27 cellular contexts compared by ENCODE assay signal in the genomic region with DNA sequence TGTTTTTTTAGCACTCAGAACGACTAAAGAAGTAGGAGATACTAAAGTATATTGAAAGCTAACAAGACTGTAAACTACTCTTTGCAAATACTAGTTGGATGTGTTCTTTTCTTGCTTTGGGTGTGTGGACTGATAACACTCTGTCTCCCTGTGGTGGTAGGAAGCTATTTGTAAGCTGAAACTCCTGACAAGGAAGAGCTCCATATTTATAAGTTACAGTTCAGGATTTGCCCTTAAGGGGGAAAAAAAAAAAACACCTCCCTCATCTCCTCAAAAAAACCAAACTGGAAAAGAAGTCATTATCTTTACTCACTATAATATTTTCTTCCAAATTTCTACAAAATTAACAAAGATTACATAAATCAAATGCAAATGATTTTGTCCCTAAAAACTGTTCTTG.
DNase-seq lines count a peak whose midpoint lies in the region; ATAC-seq, FAIRE-seq and TF ChIP-seq lines count a peak whose summit lies in the region.
"Had no signal": no experiment of that assay in that cellular context is flagged by ENCODE, and none has a peak within 500 bp of the region (broad histone marks: within the 10 kb centered on the region; RNA-seq: fewer than 3 reads in every experiment).

No MANE protein-coding gene starts in this region.

- H3K36me3 ChIP-seq in osteoblast (ENCODE audit: insufficient read depth, low read length) (no peaks in the 10 kb centered on the region), pancreas (no peaks in the 10 kb centered on the region)
- H3K36me3 ChIP-seq in CD8-positive, alpha-beta T cell (ENCODE audit: insufficient read depth, low read length), result no peaks in the 10 kb centered on the region

- H3K4ac ChIP-seq in H9 (ENCODE audit: low read depth, low read length), result no peak overlapping the region

- WGBS in H9 (ENCODE audit: extremely low coverage, insufficient read length, low lambda C conversion rate), result no CpG with 5 or more reads among the region's 1 CpG
- WGBS in pancreas, 2 donors, result 46% methylated on average over 1 of the region's 1 CpG

- no peaks in the 10 kb centered on the region for H3K79me1 ChIP-seq in H9 (ENCODE audit: insufficient read depth, low read depth, low read length, poor library complexity, severe bottlenecking)

- no peak overlapping the region for H4K91ac ChIP-seq in H9 (ENCODE audit: insufficient read length, low read depth, low read length)

- CTCF ChIA-PET in WTC11 (lab: Charles Lee), result interaction anchor here (0.6 to 3.4 kb wide), 7 partner anchors 9 to 157 kb away, joined by 3 to 17 read pairs (median 3); no protein-coding TSS in a partner anchor
- CTCF ChIA-PET in CD8-positive, alpha-beta T cell (lab: Charles Lee), result no interaction called here

- no peak overlapping the region for H2BK5ac ChIP-seq in H9 (ENCODE audit: insufficient read length, low read length)

- POLR2A ChIA-PET in WTC11 (lab: Charles Lee), result no interaction called here
- POLR2A ChIA-PET in CD8-positive, alpha-beta T cell (lab: Charles Lee), result no interaction called here
- POLR2A ChIA-PET in naive thymus-derived CD8-positive, alpha-beta T cell (lab: Charles Lee), result no interaction called here

- H4K5ac ChIP-seq in H9 (ENCODE audit: insufficient read length, low read depth, low read length), result no peak overlapping the region

- H3K27me3 ChIP-seq in H9 (ENCODE audit: insufficient read depth, low read length) (no peaks in the 10 kb centered on the region), osteoblast (ENCODE audit: insufficient read depth, low read length) (no peaks in the 10 kb centered on the region), pancreas (no peaks in the 10 kb centered on the region)
- no peaks in the 10 kb centered on the region for H3K27me3 ChIP-seq in CD8-positive, alpha-beta T cell (ENCODE audit: insufficient read depth, low read length)
- H3K27me3 ChIP-seq: Peyer's patch had no signal

- peak overlapping the region; percentile 39 to 91 (median 51); a peak in 5 of 7 replicates for H3K27ac Mint-ChIP-seq in H9
- peak overlapping the region; percentile 76; the same call in 1 of the 2 replicates for H3K27ac Mint-ChIP-seq in WTC11
- no peak overlapping the region for H3K27ac Mint-ChIP-seq in stimulated activated naive CD8-positive, alpha-beta T cell treated with anti-CD3 and anti-CD28 coated beads, Interleukin-15, amount 100 ng/mL, for 72 hours
- H3K27ac Mint-ChIP-seq in CD8-positive, alpha-beta T cell, result no peak overlapping the region
- no peak overlapping the region for H3K27ac Mint-ChIP-seq in naive thymus-derived CD8-positive, alpha-beta T cell
- H3K27ac Mint-ChIP-seq: GM23338 had no signal

- no peak overlapping the region for H3K23ac ChIP-seq in H9 (ENCODE audit: insufficient read length, low read depth, low read length)

- H3K27me3 Mint-ChIP-seq in H9 (ENCODE audit: low read depth) (no peaks in the 10 kb centered on the region), WTC11 (ENCODE audit: low read depth) (no peaks in the 10 kb centered on the region)
- no peaks in the 10 kb centered on the region for H3K27me3 Mint-ChIP-seq in stimulated activated naive CD8-positive, alpha-beta T cell treated with anti-CD3 and anti-CD28 coated beads, Interleukin-15, amount 100 ng/mL, for 72 hours
- H3K27me3 Mint-ChIP-seq in CD8-positive, alpha-beta T cell (ENCODE audit: low read depth), result no peaks in the 10 kb centered on the region
- H3K27me3 Mint-ChIP-seq in naive thymus-derived CD8-positive, alpha-beta T cell, result no peaks in the 10 kb centered on the region
- H3K27me3 Mint-ChIP-seq: CD8-positive, alpha-beta memory T cell had no signal

- H4K20me1 ChIP-seq in H9 (ENCODE audit: control insufficient read depth, insufficient read depth, insufficient read length) (no peaks in the 10 kb centered on the region), osteoblast (ENCODE audit: insufficient read depth, low read length) (peaks cover 27% of the 10 kb centered on the region)

- no peak overlapping the region for H3K18ac ChIP-seq in H9 (ENCODE audit: insufficient read length, low read depth, low read length)

- H2BK15ac ChIP-seq in H9 (ENCODE audit: low read depth, low read length), result no peak overlapping the region

- no peak overlapping the region for H3T11ph ChIP-seq in H9 (ENCODE audit: low read length)

- intact Hi-C loops in pancreas (cut with DNase I), result no loop called here
- intact Hi-C loops in CD8-positive, alpha-beta T cell (cut with DNase I, micrococcal nuclease), result no loop called here

- H3K9me3 Mint-ChIP-seq in H9 (peaks cover 5 to 7% of the 10 kb centered on the region in 2 experiments; a peak in 4 of 5 replicates), WTC11 (peaks cover 8% of the 10 kb centered on the region)
- H3K9me3 Mint-ChIP-seq in stimulated activated naive CD8-positive, alpha-beta T cell treated with anti-CD3 and anti-CD28 coated beads, Interleukin-15, amount 100 ng/mL, for 72 hours, result no peaks in the 10 kb centered on the region
- H3K9me3 Mint-ChIP-seq in CD8-positive, alpha-beta T cell, result peaks cover 3% of the 10 kb centered on the region
- H3K9me3 Mint-ChIP-seq in naive thymus-derived CD8-positive, alpha-beta T cell, result peaks cover 0 to 3% (median 0%) of the 10 kb centered on the region in 9 donors

- H3K9me3 ChIP-seq in H9 (ENCODE audit: control insufficient read depth, low read depth, low read length) (no peaks in the 10 kb centered on the region), osteoblast (ENCODE audit: low read depth, low read length) (no peaks in the 10 kb centered on the region), pancreas (no peaks in the 10 kb centered on the region)
- no peaks in the 10 kb centered on the region for H3K9me3 ChIP-seq in CD8-positive, alpha-beta T cell (ENCODE audit: low read length)
- H3K9me3 ChIP-seq: Peyer's patch had no signal

- H3K79me2 ChIP-seq in H9 (ENCODE audit: insufficient read depth, low read length), result no peaks in the 10 kb centered on the region
- peaks cover 4% of the 10 kb centered on the region for H3K79me2 ChIP-seq in osteoblast (ENCODE audit: insufficient read depth, low read length)

- no peak overlapping the region for H3K27ac ChIP-seq in H9 (ENCODE audit: insufficient read length, low read depth, low read length)
- H3K27ac ChIP-seq in osteoblast (ENCODE audit: low read depth, low read length), result no peak overlapping the region
- no peak overlapping the region for H3K27ac ChIP-seq in pancreas
- no peak overlapping the region for H3K27ac ChIP-seq in CD8-positive, alpha-beta T cell (ENCODE audit: low read depth, low read length)
- H3K27ac ChIP-seq: KMS-11, Peyer's patch had no signal

- peaks cover 10 to 13% of the 10 kb centered on the region in 2 experiments for H3K4me1 Mint-ChIP-seq in H9
- H3K4me1 Mint-ChIP-seq in WTC11, result peaks cover 23% of the 10 kb centered on the region
- H3K4me1 Mint-ChIP-seq in stimulated activated naive CD8-positive, alpha-beta T cell treated with anti-CD3 and anti-CD28 coated beads, Interleukin-15, amount 100 ng/mL, for 72 hours, result no peaks in the 10 kb centered on the region
- H3K4me1 Mint-ChIP-seq in CD8-positive, alpha-beta T cell (ENCODE audit: low read depth), result peaks cover 5% of the 10 kb centered on the region
- H3K4me1 Mint-ChIP-seq in naive thymus-derived CD8-positive, alpha-beta T cell, result peaks cover 3 to 10% (median 8%) of the 10 kb centered on the region in 4 donors

- no peak overlapping the region for H2BK120ac ChIP-seq in H9 (ENCODE audit: low read depth, low read length, poor library complexity, severe bottlenecking)

- H4K8ac ChIP-seq in H9 (replicated peaks; ENCODE audit: insufficient read length, low read depth, low read length), result no peak overlapping the region

- no peak for FAIRE-seq in pancreas (lab: Jason Lieb, UNC)
- FAIRE-seq: GM18507 had no signal

- H2AFZ ChIP-seq in H9 (ENCODE audit: low read length) (no peak overlapping the region), osteoblast (ENCODE audit: low read length) (no peak overlapping the region)
- H2AFZ ChIP-seq: GM23338 had no signal

- H3K4me1 ChIP-seq in H9 (ENCODE audit: insufficient read depth, low read length) (no peaks in the 10 kb centered on the region), osteoblast (ENCODE audit: insufficient read depth, low read length) (no peaks in the 10 kb centered on the region), pancreas (no peaks in the 10 kb centered on the region)
- no peaks in the 10 kb centered on the region for H3K4me1 ChIP-seq in CD8-positive, alpha-beta T cell (ENCODE audit: insufficient read depth, low read length)
- H3K4me1 ChIP-seq: Peyer's patch had no signal

- H2BK12ac ChIP-seq in H9 (ENCODE audit: insufficient read length, low read depth, low read length), result no peak overlapping the region

- no peaks in the 10 kb centered on the region for H3K23me2 ChIP-seq in H9 (ENCODE audit: insufficient read length, low read depth, low read length, poor library complexity, severe bottlenecking)

- TF ChIP-seq CTCF in H9 (conservative IDR thresholded peaks at IDR 0.05), result 0 out of 3 replicates have a peak, but pooled peaks have one; percentile 14
- no peak for TF ChIP-seq CTCF in WTC11 (IDR thresholded peaks at IDR 0.05)
- peak; percentile 4 for TF ChIP-seq CTCF in fibroblast of villous mesenchyme (IDR thresholded peaks at IDR 0.05; ENCODE audit: insufficient read depth, low read depth, low read length)
- no peak for TF ChIP-seq CTCF in osteoblast (IDR thresholded peaks at IDR 0.05; ENCODE audit: extremely low read depth, low read depth, low read length)
- no peak for TF ChIP-seq CTCF in pancreas (IDR thresholded peaks at IDR 0.05)
- TF ChIP-seq CTCF in CD8-positive, alpha-beta T cell (IDR thresholded peaks at IDR 0.05), result no peak

- H3K36me3 Mint-ChIP-seq in H9 (ENCODE audit: insufficient read depth in 1 of 3, low read depth in 3 of 3), result peaks cover 5 to 12% (median 8%) of the 10 kb centered on the region in 3 experiments
- H3K36me3 Mint-ChIP-seq in WTC11, result peaks cover 3% of the 10 kb centered on the region
- peaks cover 13% of the 10 kb centered on the region for H3K36me3 Mint-ChIP-seq in CD8-positive, alpha-beta T cell
- H3K36me3 Mint-ChIP-seq in naive thymus-derived CD8-positive, alpha-beta T cell, result peaks cover 4 to 7% (median 5%) of the 10 kb centered on the region in 3 donors

- H3K4me3 ChIP-seq in fibroblast of villous mesenchyme (ENCODE audit: low read depth, low read length), result no peak overlapping the region
- H3K4me3 ChIP-seq in osteoblast (ENCODE audit: insufficient read depth, low read length), result no peak overlapping the region
- no peak overlapping the region for H3K4me3 ChIP-seq in pancreas
- no peak overlapping the region for H3K4me3 ChIP-seq in CD8-positive, alpha-beta T cell (ENCODE audit: low read depth, low read length)
- H3K4me3 ChIP-seq: GM23338, Peyer's patch had no signal

- peak overlapping the region; percentile 19 for H3K9ac ChIP-seq in H9 (ENCODE audit: extremely low read depth, insufficient read length, low read length)
- H3K9ac ChIP-seq: KMS-11 had no signal

- no peak overlapping the region for H3K14ac ChIP-seq in H9 (ENCODE audit: insufficient read depth, low read length)

- no peak overlapping the region for H2BK20ac ChIP-seq in H9 (ENCODE audit: low read depth, low read length, poor library complexity, severe bottlenecking)

- DNase-seq in H9, result no peak
- DNase-seq in WTC11 (ENCODE audit: low spot score), result no peak
- DNase-seq in fibroblast of villous mesenchyme (ENCODE audit: low read depth), result no peak
- DNase-seq in osteoblast (ENCODE audit: insufficient read length, low spot score, missing footprints), result peak; percentile 55
- DNase-seq in stimulated activated naive CD8-positive, alpha-beta T cell treated with anti-CD3 and anti-CD28 coated beads, Interleukin-15, amount 100 ng/mL, for 72 hours, result no peak
- DNase-seq in pancreas, result no peak
- DNase-seq in CD8-positive, alpha-beta T cell, result no peak
- no peak for DNase-seq in naive thymus-derived CD8-positive, alpha-beta T cell
- DNase-seq: C1 segment of cervical spinal cord; CD8-positive, alpha-beta memory T cell; DMS 273 treated with DMSO at 0.1 percent for 48 hours; DMS79 treated with DMSO at 0.1 percent for 48 hours; IMR-90; MM.1S; NCI-H1048; NCI-H1417; NCI-H1694 treated with DMSO at 0.1 percent for 48 hours; NCI-H2081; NCI-H2227 treated with DMSO at 0.1 percent for 48 hours; NCI-H526 treated with DMSO at 0.1 percent for 48 hours; Peyer's patch; SHP77 treated with DMSO at 0.1 percent for 48 hours had no signal

- H2AK5ac ChIP-seq in H9 (ENCODE audit: insufficient read length, low read length), result no peak overlapping the region

- ATAC-seq in WTC11 (no peak), pancreas (no peak)
- ATAC-seq in stimulated activated naive CD8-positive, alpha-beta T cell treated with anti-CD3 and anti-CD28 coated beads, Interleukin-15, amount 100 ng/mL, for 72 hours, result no peak
- no peak for ATAC-seq in CD8-positive, alpha-beta T cell
- no peak for ATAC-seq in naive thymus-derived CD8-positive, alpha-beta T cell
- ATAC-seq: GM23338, HCT116, SK-N-SH treated with all-trans-retinoic acid at 6 μM for 48 hours had no signal

- H3K56ac ChIP-seq in H9 (ENCODE audit: insufficient read length, low read depth, low read length), result no peak overlapping the region

- H3K4me3 Mint-ChIP-seq in H9 (no peak overlapping the region), WTC11 (no peak overlapping the region)
- no peak overlapping the region for H3K4me3 Mint-ChIP-seq in stimulated activated naive CD8-positive, alpha-beta T cell treated with anti-CD3 and anti-CD28 coated beads, Interleukin-15, amount 100 ng/mL, for 72 hours
- H3K4me3 Mint-ChIP-seq in CD8-positive, alpha-beta T cell, result no peak overlapping the region
- H3K4me3 Mint-ChIP-seq in naive thymus-derived CD8-positive, alpha-beta T cell, result no peak overlapping the region
- H3K4me3 Mint-ChIP-seq: CD8-positive, alpha-beta memory T cell; GM23338 had no signal

- H3K4me2 ChIP-seq in H9 (ENCODE audit: insufficient read depth, insufficient read length, low read length) (no peak overlapping the region), osteoblast (ENCODE audit: insufficient read depth, low read length) (no peak overlapping the region)
- H3K4me2 ChIP-seq: GM23338, KMS-11 had no signal

Comparison
In these comparisons a context has a peak if more than half of its experiments do, and no peak if none do; other contexts are left out.
1. H3K27ac Mint-ChIP-seq: peak in H9 (3 of 3) and WTC11 (single experiment); none in stimulated activated naive CD8-positive, alpha-beta T cell treated with anti-CD3 and anti-CD28 coated beads, Interleukin-15, amount 100 ng/mL, for 72 hours (0 of 2), CD8-positive, alpha-beta T cell (single experiment) and naive thymus-derived CD8-positive, alpha-beta T cell (0 of 10).
2. CTCF ChIP-seq: peak in H9 (single experiment) and fibroblast of villous mesenchyme (single experiment); none in WTC11 (single experiment), osteoblast (single experiment), pancreas (0 of 4) and CD8-positive, alpha-beta T cell (single experiment).